ENCODE assay signal across 8 cellular contexts in genomic region chr14:102138535-102138934, GRCh38. TPM values are rescaled to one million over a fixed set of nuclear protein-coding genes. Genes with fewer than 3 reads are reported as not detected.
DNase-seq lines count a peak whose midpoint lies in the region; ATAC-seq lines count a peak whose summit lies in the region.

No MANE protein-coding gene starts in this region.

- CTCF ChIA-PET in activated CD4-positive, alpha-beta memory T cell treated with anti-CD3 and anti-CD28 coated beads for 36 hours (lab: Charles Lee) = interaction anchor here (0.6 to 1.2 kb wide), 4 partner anchors 41 to 315 kb away, joined by 3 to 6 read pairs (median 3); no protein-coding TSS in a partner anchor

- H3K4me1 Mint-ChIP-seq in T-helper 1 cell treated with Interleukin-12 subunit alpha and Interleukin-12 subunit beta and Interleukin-4 antibody, amounts not matched to agents 30 μg/mL and 1 μg/mL, for 36 hours (ENCODE audit: low read depth) = peaks cover 17% of the 10 kb centered on the region
- peaks cover 20% of the 10 kb centered on the region for H3K4me1 Mint-ChIP-seq in activated CD4-positive, alpha-beta memory T cell treated with anti-CD3 and anti-CD28 coated beads for 36 hours (ENCODE audit: low read depth)

- H3K4me1 ChIP-seq in iPS DF 6.9 (ENCODE audit: control insufficient read depth, insufficient read depth, low read length) = no peaks in the 10 kb centered on the region
- peaks cover 0 to 28% (median 23%) of the 10 kb centered on the region in 5 donors for H3K4me1 ChIP-seq in subcutaneous abdominal adipose tissue (ENCODE audit: control insufficient read depth in 5 of 5, insufficient read depth in 5 of 5, low read length in 5 of 5)

- H3K9ac ChIP-seq in subcutaneous abdominal adipose tissue (ENCODE audit: low read length in 5 of 5) = peak overlapping the region in 4 of 5 donors; percentile 72 to 98 (median 86)

- H3K36me3 Mint-ChIP-seq in T-helper 1 cell treated with Interleukin-12 subunit alpha and Interleukin-12 subunit beta and Interleukin-4 antibody, amounts not matched to agents 30 μg/mL and 1 μg/mL, for 36 hours (ENCODE audit: low read depth) = no peaks in the 10 kb centered on the region
- peaks cover 6% of the 10 kb centered on the region for H3K36me3 Mint-ChIP-seq in activated CD4-positive, alpha-beta memory T cell treated with anti-CD3 and anti-CD28 coated beads for 36 hours

- H3K9me3 Mint-ChIP-seq in T-helper 1 cell treated with Interleukin-12 subunit alpha and Interleukin-12 subunit beta and Interleukin-4 antibody, amounts not matched to agents 30 μg/mL and 1 μg/mL, for 36 hours = no peaks in the 10 kb centered on the region
- H3K9me3 Mint-ChIP-seq in activated CD4-positive, alpha-beta memory T cell treated with anti-CD3 and anti-CD28 coated beads for 36 hours = no peaks in the 10 kb centered on the region

- no peaks in the 10 kb centered on the region for H3K36me3 ChIP-seq in iPS DF 6.9 (ENCODE audit: control insufficient read depth, insufficient read depth, low read length)
- peaks cover 0 to 4% (median 2%) of the 10 kb centered on the region in 5 donors for H3K36me3 ChIP-seq in subcutaneous abdominal adipose tissue (ENCODE audit: control insufficient read depth in 5 of 5, insufficient read depth in 5 of 5, low read length in 5 of 5)

- no peaks in the 10 kb centered on the region for H3K27me3 Mint-ChIP-seq in T-helper 1 cell treated with Interleukin-12 subunit alpha and Interleukin-12 subunit beta and Interleukin-4 antibody, amounts not matched to agents 30 μg/mL and 1 μg/mL, for 36 hours (ENCODE audit: low read depth)
- H3K27me3 Mint-ChIP-seq in activated CD4-positive, alpha-beta memory T cell treated with anti-CD3 and anti-CD28 coated beads for 36 hours = no peaks in the 10 kb centered on the region

- H3K27ac ChIP-seq in iPS DF 6.9 (ENCODE audit: low read length) (no peak overlapping the region), subcutaneous abdominal adipose tissue (ENCODE audit: low read depth, low read length) (no peak overlapping the region)

- no CpG with 5 or more reads among the region's 3 CpGs for WGBS in iPS DF 6.9 (ENCODE audit: insufficient coverage, insufficient read length)

- peak overlapping the region; percentile 68; the same call in 1 of the 2 replicates for H3K4me3 ChIP-seq in iPS DF 6.9 (ENCODE audit: low read length)
- peak overlapping the region; percentile 80 to 99 (median 99) for H3K4me3 ChIP-seq in subcutaneous abdominal adipose tissue (ENCODE audit: low read depth in 1 of 5, low read length in 5 of 5)

- DNase-seq in T-helper 1 cell (no peak), iPS DF 6.9 (ENCODE audit: low read depth, low spot score) (no peak), NCI-H1417 (lab: John Stamatoyannopoulos, UW) (no peak)
- no peak for DNase-seq in activated CD4-positive, alpha-beta memory T cell treated with anti-CD3 and anti-CD28 coated beads for 36 hours

- H3K27me3 ChIP-seq in iPS DF 6.9 (ENCODE audit: control insufficient read depth, insufficient read depth, low read length) (no peaks in the 10 kb centered on the region), subcutaneous abdominal adipose tissue (ENCODE audit: control insufficient read depth in 5 of 5, insufficient read depth in 4 of 5, low read length in 5 of 5) (no peaks in the 10 kb centered on the region)

- peak overlapping the region; percentile 8 for H3K27ac Mint-ChIP-seq in T-helper 1 cell treated with Interleukin-12 subunit alpha and Interleukin-12 subunit beta and Interleukin-4 antibody, amounts not matched to agents 30 μg/mL and 1 μg/mL, for 36 hours
- no peak overlapping the region for H3K27ac Mint-ChIP-seq in activated CD4-positive, alpha-beta memory T cell treated with anti-CD3 and anti-CD28 coated beads for 36 hours

- intact Hi-C loops in activated CD4-positive, alpha-beta memory T cell treated with anti-CD3 and anti-CD28 coated beads for 36 hours (cut with micrococcal nuclease) = loop anchor here (2.0 to 5.0 kb wide), 4 partner anchors 174 to 416 kb away; partner anchors contain the start of genes DYNC1H1 and ZNF839

- POLR2A ChIA-PET in activated CD4-positive, alpha-beta memory T cell treated with anti-CD3 and anti-CD28 coated beads for 36 hours (lab: Charles Lee) = interaction anchor here (0.6 to 1.4 kb wide), 3 partner anchors 45 to 349 kb away, joined by 3 to 6 read pairs (median 5); no protein-coding TSS in a partner anchor

- no peaks in the 10 kb centered on the region for H3K9me3 ChIP-seq in iPS DF 6.9 (ENCODE audit: control insufficient read depth, insufficient read depth, low read length)
- H3K9me3 ChIP-seq in subcutaneous abdominal adipose tissue (ENCODE audit: control insufficient read depth in 5 of 5, low read length in 5 of 5) = no peaks in the 10 kb centered on the region

- peak overlapping the region; percentile 97 for H3K4me3 Mint-ChIP-seq in T-helper 1 cell treated with Interleukin-12 subunit alpha and Interleukin-12 subunit beta and Interleukin-4 antibody, amounts not matched to agents 30 μg/mL and 1 μg/mL, for 36 hours
- H3K4me3 Mint-ChIP-seq in activated CD4-positive, alpha-beta memory T cell treated with anti-CD3 and anti-CD28 coated beads for 36 hours = peak overlapping the region; percentile 98

- ATAC-seq in GM19328 (IDR thresholded peaks at IDR 0.05; ENCODE audit: unreplicated experiment) (no peak), HG03439 (IDR thresholded peaks at IDR 0.05; ENCODE audit: unreplicated experiment) (no peak)

RNA-seq across cellular contexts. Expression of gene WDR20, which starts 1.2 kb away (rescaled TPM):
- total RNA-seq in activated CD4-positive, alpha-beta memory T cell treated with anti-CD3 and anti-CD28 coated beads for 36 hours = 10 to 100 TPM; 22.2 to 25.3 TPM

RNA-seq across cellular contexts. Expression of gene HSP90AA1, which starts 51.7 kb away (rescaled TPM):
- total RNA-seq in activated CD4-positive, alpha-beta memory T cell treated with anti-CD3 and anti-CD28 coated beads for 36 hours = 1,000 to 10,000 TPM; 1,107 to 1,148 TPM
